Comparison of ENCODE assay signal across 8 cellular contexts in the genomic region with DNA sequence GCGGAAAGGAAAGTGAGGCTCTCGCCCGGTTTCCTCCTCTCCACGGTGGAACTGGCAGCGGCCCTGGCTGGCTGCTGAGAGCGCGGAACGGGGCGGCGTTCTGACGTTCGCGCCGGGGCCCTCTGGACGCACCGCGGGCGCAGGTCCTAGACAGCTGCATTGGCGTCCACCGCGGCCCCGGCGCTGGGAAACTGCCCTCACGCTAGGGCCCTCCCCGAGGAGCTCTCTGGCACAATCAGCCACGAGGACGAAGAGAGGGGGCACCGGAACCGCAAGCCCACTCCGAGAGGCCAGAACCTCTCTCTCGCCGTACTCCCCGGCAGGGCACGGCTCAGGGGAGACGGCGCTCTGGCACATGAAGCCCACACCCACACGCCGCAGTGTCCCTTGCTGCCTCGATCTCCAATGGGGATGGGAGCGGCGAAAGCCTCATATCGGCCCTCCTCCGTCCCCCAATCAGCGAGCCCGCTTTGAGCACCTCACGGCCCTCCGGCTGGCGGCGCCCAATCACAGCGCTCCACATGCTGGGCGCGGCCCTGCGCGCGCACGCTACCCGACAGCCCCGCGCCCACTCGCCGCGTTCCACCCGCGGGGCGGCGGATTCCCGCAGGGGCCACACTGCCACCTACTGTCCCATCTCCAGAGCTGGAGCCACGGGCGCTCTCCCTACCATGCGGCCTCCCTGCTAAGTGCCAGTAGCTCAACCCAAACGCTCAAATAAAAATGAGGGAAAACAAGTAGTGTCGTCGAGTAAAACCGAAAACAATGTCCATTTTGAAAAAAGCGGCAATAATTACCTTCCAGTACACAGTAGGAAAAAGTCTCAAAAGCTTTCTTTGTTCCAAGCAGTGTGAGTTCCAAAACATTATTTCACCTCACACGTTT. TPM values are rescaled to one million over a fixed set of nuclear protein-coding genes. Genes with fewer than 3 reads are reported as not detected.
A peak's percentile ranks its signal among the peaks of the same experiment; 100 is the strongest.
DNase-seq lines count a peak whose midpoint lies in the region; ATAC-seq and TF ChIP-seq lines count a peak whose summit lies in the region.

No MANE protein-coding gene starts in this region.

- H3K4me1 Mint-ChIP-seq in neural progenitor cell: peaks cover 15% of the 10 kb centered on the region

- peak; percentile 98 for ATAC-seq in foreskin keratinocyte

- H3K79me2 ChIP-seq in neural progenitor cell (ENCODE audit: low read depth): peaks cover 52% of the 10 kb centered on the region

- H3K27ac ChIP-seq in foreskin keratinocyte (peak overlapping the region; percentile 88), neural progenitor cell (peak overlapping the region; percentile 92), stomach smooth muscle (ENCODE audit: low read length) (peak overlapping the region; percentile 88)

- H3K4me3 ChIP-seq in MG63 (peak overlapping the region; percentile 71), neural progenitor cell (peak overlapping the region; percentile 53), stomach smooth muscle (ENCODE audit: low read length in 2 of 2) (peak overlapping the region; percentile 85)

- H3F3A ChIP-seq in neural progenitor cell (ENCODE audit: low read depth): peaks cover 34% of the 10 kb centered on the region

- no peaks in the 10 kb centered on the region for H3K9me3 Mint-ChIP-seq in neural progenitor cell

- peak overlapping the region; percentile 87 for H3K4me3 Mint-ChIP-seq in neural progenitor cell

- H3K27me3 ChIP-seq in MG63 (no peaks in the 10 kb centered on the region), foreskin keratinocyte (no peaks in the 10 kb centered on the region), neural progenitor cell (no peaks in the 10 kb centered on the region), stomach smooth muscle (ENCODE audit: control insufficient read depth in 1 of 2, insufficient read depth in 2 of 2, low read length in 2 of 2) (no peaks in the 10 kb centered on the region)

- H3K27me3 Mint-ChIP-seq in neural progenitor cell (ENCODE audit: insufficient read depth, low read depth): peaks cover 3% of the 10 kb centered on the region

- DNase-seq in GM03348 (ENCODE audit: low spot score): peak; percentile 99
- peak; percentile 98 for DNase-seq in HCEC 1CT
- peak; percentile 98 for DNase-seq in MG63
- peak; percentile 86 for DNase-seq in SHP77 treated with DMSO at 0.1 percent for 48 hours (lab: John Stamatoyannopoulos, UW)
- peak; percentile 93 for DNase-seq in activated gamma-delta T cell treated with anti-CD3 and anti-CD28 coated beads, Interleukin-2, amount 50 U/mL, for 16 hours (ENCODE audit: low read depth)
- DNase-seq in foreskin keratinocyte: peak; percentile 88 to 95
- DNase-seq in neural progenitor cell (ENCODE audit: low spot score): peak; percentile 95

- no peaks in the 10 kb centered on the region for H4K20me1 ChIP-seq in neural progenitor cell (ENCODE audit: low read depth)

- H3K4me1 ChIP-seq in foreskin keratinocyte: no peaks in the 10 kb centered on the region
- peaks cover 17% of the 10 kb centered on the region for H3K4me1 ChIP-seq in neural progenitor cell
- peaks cover 7% of the 10 kb centered on the region for H3K4me1 ChIP-seq in stomach smooth muscle (ENCODE audit: control insufficient read depth, insufficient read depth, low read length)

- no peaks in the 10 kb centered on the region for H3K9me3 ChIP-seq in MG63
- no peaks in the 10 kb centered on the region for H3K9me3 ChIP-seq in neural progenitor cell (ENCODE audit: low read depth)
- H3K9me3 ChIP-seq in stomach smooth muscle (ENCODE audit: control insufficient read depth in 2 of 2, low read length in 2 of 2): no peaks in the 10 kb centered on the region

- H3K9ac ChIP-seq in neural progenitor cell (peak overlapping the region; percentile 71), stomach smooth muscle (ENCODE audit: low read length in 2 of 2) (peak overlapping the region; percentile 77 to 81)

- peak; percentile 97 for TF ChIP-seq CTCF in foreskin keratinocyte (conservative IDR thresholded peaks at IDR 0.05)
- peak; percentile 65 for TF ChIP-seq CTCF in neural progenitor cell (IDR thresholded peaks at IDR 0.05)

- peaks cover 25% of the 10 kb centered on the region for H3K36me3 Mint-ChIP-seq in neural progenitor cell

- peak overlapping the region; percentile 99 for H3K27ac Mint-ChIP-seq in neural progenitor cell

- peaks cover 61% of the 10 kb centered on the region for H3K36me3 ChIP-seq in MG63
- H3K36me3 ChIP-seq in neural progenitor cell: peaks cover 4% of the 10 kb centered on the region
- peaks cover 13 to 16% of the 10 kb centered on the region in 2 donors for H3K36me3 ChIP-seq in stomach smooth muscle (ENCODE audit: control insufficient read depth in 2 of 2, insufficient read depth in 2 of 2, low read length in 2 of 2)

- H3K4me2 ChIP-seq in neural progenitor cell: peak overlapping the region; percentile 77

- no peak overlapping the region for H2AFZ ChIP-seq in neural progenitor cell (replicated peaks)

RNA-seq across cellular contexts. Expression of gene MRPS27, which starts 11.8 kb away (rescaled TPM):
- total RNA-seq in MG63 (2014; rRNA removed; shearing (Covaris generic); ENCODE audit: low replicate concordance): 102 and 121 TPM in 2 replicates
- 77.0 and 77.9 TPM in 2 replicates for total RNA-seq in foreskin keratinocyte
- 45.1 and 51.7 TPM in 2 replicates for polyA plus RNA-seq in foreskin keratinocyte
- 122 and 154 TPM in 2 replicates for total RNA-seq in neural progenitor cell (ENCODE audit: low replicate concordance)

RNA-seq across cellular contexts. Expression of gene PTCD2, which starts 12.0 kb away (rescaled TPM):
- 16.4 and 27.6 TPM in 2 replicates for total RNA-seq in MG63 (2014; rRNA removed; shearing (Covaris generic); ENCODE audit: low replicate concordance)
- total RNA-seq in foreskin keratinocyte (10.3 and 10.8 TPM in 2 replicates), neural progenitor cell (ENCODE audit: low replicate concordance) (13.7 and 13.8 TPM in 2 replicates)
- 6.3 and 7.6 TPM in 2 replicates for polyA plus RNA-seq in foreskin keratinocyte

Comparison
In these comparisons a context has a peak if more than half of its experiments do, and no peak if none do; other contexts are left out.
1. Peak in every context shown above with its lines: DNase-seq, ATAC-seq, H3K4me3 ChIP-seq and H3K27ac ChIP-seq.